ENCODE assay signal across 20 cellular contexts in genomic region chr17:45775148-45775547, GRCh38. TPM values are rescaled to one million over a fixed set of nuclear protein-coding genes. Genes with fewer than 3 reads are reported as not detected.
DNase-seq lines count a peak whose midpoint lies in the region; ATAC-seq and TF ChIP-seq lines count a peak whose summit lies in the region.
"Had no signal": no experiment of that assay in that cellular context is flagged by ENCODE, and none has a peak within 500 bp of the region (broad histone marks: within the 10 kb centered on the region; RNA-seq: fewer than 3 reads in every experiment).

No MANE protein-coding gene starts in this region.

- ATAC-seq in body of pancreas, result peak; percentile 22
- ATAC-seq: activated CD8-positive, alpha-beta T cell treated with anti-CD3 and anti-CD28 coated beads, Interleukin-2, amount 10 ng/mL, durations not matched to agents 7 days and 5 days; activated T-helper 17 cell treated with anti-CD3 and anti-CD28 coated beads, Interleukin-2, amount 50 U/mL, for 72 hours; K562 had no signal

- H3K27ac ChIP-seq in body of pancreas, result no peak overlapping the region
- H3K27ac ChIP-seq: cardiac muscle cell, esophagus muscularis mucosa, HL-60, parathyroid adenoma, testis had no signal

- no peaks in the 10 kb centered on the region for H3K9me3 ChIP-seq in body of pancreas
- H3K9me3 ChIP-seq: esophagus muscularis mucosa, testis had no signal

- intact Hi-C loops in body of pancreas (cut with DNase I), result no loop called here

- H3K4me1 ChIP-seq in body of pancreas, result peaks cover 13% of the 10 kb centered on the region
- H3K4me1 ChIP-seq: testis had no signal

- H3K4me3 ChIP-seq in body of pancreas, result no peak overlapping the region
- H3K4me3 ChIP-seq: cardiac muscle cell, esophagus muscularis mucosa, K562, testis had no signal

- H3K27me3 ChIP-seq in body of pancreas, result peaks cover 0 to 2% of the 10 kb centered on the region in 2 donors
- H3K27me3 ChIP-seq: testis had no signal

- TF ChIP-seq CTCF in body of pancreas (IDR thresholded peaks at IDR 0.05), result no peak

- DNase-seq in COR-L47 (lab: John Stamatoyannopoulos, UW) (peak; percentile 72), DMS79 treated with DMSO at 0.1 percent for 48 hours (lab: John Stamatoyannopoulos, UW) (peak; percentile 94), NCI-H2196 (lab: John Stamatoyannopoulos, UW; ENCODE audit: unreplicated experiment) (peak; percentile 93), body of pancreas (peak in 3 of 4 donors; percentile 10 to 30 (median 27)), DMS114 treated with DMSO at 0.1 percent for 48 hours (lab: John Stamatoyannopoulos, UW; ENCODE audit: unreplicated experiment) (no peak)
- DNase-seq in activated CD4-positive, alpha-beta T cell treated with anti-CD3 and anti-CD28 coated beads for 1 hour, result no peak
- DNase-seq in central memory CD4-positive, alpha-beta T cell, result no peak
- DNase-seq: activated CD8-positive, alpha-beta T cell treated with anti-CD3 and anti-CD28 coated beads, Interleukin-2, amount 10 ng/mL, durations not matched to agents 7 days and 5 days; GOT3; stimulated activated CD4-positive, alpha-beta T cell treated with anti-CD3 and anti-CD28 coated beads, Interleukin-2, amount 100 ng/mL, for 48 hours; T-helper 1 cell; testis had no signal

- 33 to 49% methylated on average over 5 of the region's 5 CpGs for WGBS in body of pancreas, 2 donors

- no peaks in the 10 kb centered on the region for H3K36me3 ChIP-seq in body of pancreas (replicated peaks in 1 of 2; ENCODE audit: insufficient read depth in 1 of 2, low read depth in 2 of 2)
- H3K36me3 ChIP-seq: cardiac muscle cell, esophagus muscularis mucosa had no signal

- TF ChIP-seq POLR2A in body of pancreas (IDR thresholded peaks at IDR 0.05), result no peak

RNA-seq across cellular contexts. Expression of gene CRHR1, which starts 9.0 kb away (rescaled TPM):
- total RNA-seq in body of pancreas, result not detected
- total RNA-seq: activated CD8-positive, alpha-beta T cell treated with anti-CD3 and anti-CD28 coated beads, Interleukin-2, amount 10 ng/mL, durations not matched to agents 7 days and 5 days; B cell; K562; liver had no signal

Comparison
In these comparisons a context has a peak if more than half of its experiments do, and no peak if none do; other contexts are left out.
1. DNase-seq: peak in COR-L47 (single experiment), DMS79 treated with DMSO at 0.1 percent for 48 hours (single experiment), NCI-H2196 (single experiment) and body of pancreas (3 of 4); none in activated CD4-positive, alpha-beta T cell treated with anti-CD3 and anti-CD28 coated beads for 1 hour (single experiment), central memory CD4-positive, alpha-beta T cell (single experiment) and DMS114 treated with DMSO at 0.1 percent for 48 hours (single experiment).